ENCODE assay signal across 8 cellular contexts in genomic region chr22:41381329-41382097, GRCh38. TPM values are rescaled to one million over a fixed set of nuclear protein-coding genes. Genes with fewer than 3 reads are reported as not detected.
DNase-seq lines count a peak whose midpoint lies in the region; ATAC-seq, FAIRE-seq and TF ChIP-seq lines count a peak whose summit lies in the region.

TEF (plus strand) TSS chr22:41381942; CDS start chr22:41382045, 103 bp downstream.

- FAIRE-seq in bronchial epithelial cell (lab: Jason Lieb, UNC): no peak

- CTCF ChIA-PET in AG04449 (lab: Yijun Ruan, JAX): interaction anchor here (0.6 to 3.8 kb wide), 7 partner anchors 14 to 163 kb away, joined by 3 to 23 read pairs (median 4); partner anchors contain the start of genes POLR3H and TOB2

- H3K4me1 ChIP-seq in iPS-20b (ENCODE audit: insufficient read depth, low read length) (peaks cover 9% of the 10 kb centered on the region; the same call in 1 of the 2 replicates), skeletal muscle tissue (ENCODE audit: control insufficient read depth in 3 of 3, insufficient read depth in 3 of 3, low read length in 3 of 3) (peaks cover 25 to 29% (median 26%) of the 10 kb centered on the region in 3 donors)

- H3K4me3 ChIP-seq in AG04449 (ENCODE audit: low read depth, low read length) (peak within 1 kb of the TSS; percentile 79), WI38 (ENCODE audit: low read depth, low read length) (peak within 1 kb of the TSS; percentile 76), bronchial epithelial cell (ENCODE audit: low read depth, low read length) (peak within 1 kb of the TSS; percentile 80), iPS-20b (ENCODE audit: low read length) (peak within 1 kb of the TSS; percentile 88), skeletal muscle tissue (ENCODE audit: low read length in 3 of 3) (peak within 1 kb of the TSS; percentile 80 to 86 (median 84))

- ATAC-seq in GM18907 (IDR thresholded peaks at IDR 0.05; ENCODE audit: unreplicated experiment) (peak; percentile 87), HG03159 (IDR thresholded peaks at IDR 0.05; ENCODE audit: unreplicated experiment) (peak; percentile 88)

- TF ChIP-seq CTCF in AG04449 (IDR thresholded peaks at IDR 0.05; ENCODE audit: insufficient read depth, low read length, missing control alignments) (no peak), WI38 (IDR thresholded peaks at IDR 0.05; ENCODE audit: low read depth, low read length) (no peak), bronchial epithelial cell (IDR thresholded peaks at IDR 0.05; ENCODE audit: insufficient read depth, low read length, severe bottlenecking) (no peak)

- POLR2A ChIA-PET in AG04449 (lab: Yijun Ruan, JAX): interaction anchor here (1.0 to 3.3 kb wide), 6 partner anchors 15 to 95 kb away, joined by 3 to 27 read pairs (median 6); partner anchors contain the start of genes PHF5A, RANGAP1 and TOB2

- H3K36me3 ChIP-seq in bronchial epithelial cell (ENCODE audit: control insufficient read depth, insufficient read depth, low read length): no peaks in the 10 kb centered on the region
- H3K36me3 ChIP-seq in iPS-20b (ENCODE audit: insufficient read depth, low read depth, low read length): no peaks in the 10 kb centered on the region
- H3K36me3 ChIP-seq in skeletal muscle tissue (ENCODE audit: control insufficient read depth in 3 of 3, insufficient read depth in 3 of 3, low read length in 3 of 3): peaks cover 0 to 3% (median 0%) of the 10 kb centered on the region in 3 donors

- H3K27ac ChIP-seq in iPS-20b (ENCODE audit: low read length): peak within 1 kb of the TSS; percentile 32
- H3K27ac ChIP-seq in skeletal muscle tissue (ENCODE audit: low read depth, low read length): peak within 1 kb of the TSS; percentile 95

- H3K27me3 ChIP-seq in bronchial epithelial cell (ENCODE audit: control insufficient read depth, insufficient read depth, low read length): no peaks in the 10 kb centered on the region
- no peaks in the 10 kb centered on the region for H3K27me3 ChIP-seq in iPS-20b (ENCODE audit: insufficient read depth, low read length)
- H3K27me3 ChIP-seq in skeletal muscle tissue (ENCODE audit: control insufficient read depth in 3 of 3, insufficient read depth in 3 of 3, low read length in 3 of 3): no peaks in the 10 kb centered on the region

- H3K9ac ChIP-seq in iPS-20b (ENCODE audit: low read depth, low read length) (peak within 1 kb of the TSS; percentile 82), skeletal muscle tissue (ENCODE audit: low read depth in 1 of 3, low read length in 3 of 3) (peak within 1 kb of the TSS; percentile 78 to 86 (median 79))

- H3K9me3 ChIP-seq in iPS-20b (ENCODE audit: insufficient read depth, low read depth, low read length) (no peaks in the 10 kb centered on the region), skeletal muscle tissue (ENCODE audit: control insufficient read depth in 3 of 3, low read length in 3 of 3) (no peaks in the 10 kb centered on the region)

- DNase-seq in AG04449 (ENCODE audit: low read depth, low spot score) (peak; percentile 91), NCI-H2227 (lab: John Stamatoyannopoulos, UW; ENCODE audit: unreplicated experiment) (peak; percentile 97), bronchial epithelial cell (ENCODE audit: low read depth) (peak; percentile 90)

RNA-seq across cellular contexts. Expression of gene TEF, which starts in this region (rescaled TPM):
- total RNA-seq in bronchial epithelial cell: 7.6 and 13.2 TPM in 2 replicates
- total RNA-seq in skeletal muscle tissue: 12.5 TPM

Comparison
In these comparisons a context has a peak if more than half of its experiments do, and no peak if none do; other contexts are left out.
1. Peak in every context shown above with its lines: DNase-seq, ATAC-seq, H3K4me3 ChIP-seq and H3K27ac ChIP-seq.